Comparison of ENCODE assay signal across 14 cellular contexts in genomic region chr2:6362671-6363450, GRCh38.
DNase-seq lines count a peak whose midpoint lies in the region; ATAC-seq, FAIRE-seq and TF ChIP-seq lines count a peak whose summit lies in the region.
"Had no signal": no experiment of that assay in that cellular context is flagged by ENCODE, and none has a peak within 500 bp of the region (broad histone marks: within the 10 kb centered on the region; RNA-seq: fewer than 3 reads in every experiment).

No MANE protein-coding gene starts in this region.

- no peaks in the 10 kb centered on the region for H3K36me3 ChIP-seq in OCI-LY7 (ENCODE audit: insufficient read depth, low read length)
- H3K36me3 ChIP-seq in GM12878 (ENCODE audit: control insufficient read depth in 2 of 2, insufficient read depth in 2 of 2, low read length in 1 of 2), result no peaks in the 10 kb centered on the region
- H3K36me3 ChIP-seq: BLaER1 treated with 17β-estradiol and CSF1 and Interleukin-3, amounts not matched to agents 10 nM and 100 nM had no signal

- H3K4me1 ChIP-seq in OCI-LY7 (ENCODE audit: insufficient read depth, low read length, poor library complexity, severe bottlenecking) (no peaks in the 10 kb centered on the region), GM12878 (ENCODE audit: control insufficient read depth, insufficient read depth, low read length) (peaks cover 15% of the 10 kb centered on the region)
- H3K4me1 ChIP-seq: Caco-2 had no signal

- 45% methylated on average over 11 of the region's 11 CpGs for WGBS in GM12878 (ENCODE audit: insufficient coverage, insufficient replicate concordance, low lambda C conversion rate, missing lambda C conversion rate)

- intact Hi-C loops in OCI-LY7 (cut with micrococcal nuclease; ENCODE audit: unreplicated experiment) (no loop called here), GM12878 (cut with micrococcal nuclease; ENCODE audit: unreplicated experiment) (no loop called here)
- intact Hi-C loops in CD4-positive, alpha-beta T cell (cut with DNase I, micrococcal nuclease), result no loop called here

- H3K9me3 ChIP-seq in OCI-LY7 (ENCODE audit: low read length) (no peaks in the 10 kb centered on the region), GM12878 (replicated peaks; ENCODE audit: control insufficient read depth, insufficient read depth, low read length) (no peaks in the 10 kb centered on the region)
- H3K9me3 ChIP-seq in CD4-positive, alpha-beta T cell (ENCODE audit: control insufficient read depth, low read length), result no peaks in the 10 kb centered on the region
- H3K9me3 ChIP-seq: BLaER1 treated with 17β-estradiol and CSF1 and Interleukin-3, amounts not matched to agents 10 nM and 100 nM had no signal

- H3K9me2 ChIP-seq in OCI-LY7 (ENCODE audit: insufficient read depth, low read length), result no peaks in the 10 kb centered on the region

- no peak for TF ChIP-seq POLR2A in GM12878 (IDR thresholded peaks at IDR 0.05; ENCODE audit: low read depth, low read length)

- TF ChIP-seq CTCF in OCI-LY7 (conservative IDR thresholded peaks at IDR 0.05; ENCODE audit: low read length) (no peak), GM12878 (IDR thresholded peaks at IDR 0.05 in 2 of 3, conservative IDR thresholded peaks at IDR 0.05 in 1 of 3; ENCODE audit: control insufficient read depth in 2 of 3, extremely low read depth in 1 of 3, insufficient read depth in 1 of 3, low read depth in 3 of 3, low read length in 3 of 3) (no peak)
- no peak for TF ChIP-seq CTCF in CD4-positive, alpha-beta T cell (IDR thresholded peaks at IDR 0.05)

- POLR2A ChIA-PET in OCI-LY7 (lab: Charles Lee), result interaction anchor here (0.6 to 1.2 kb wide), 2 partner anchors 13 to 294 kb away, joined by 3 to 7 read pairs; no protein-coding TSS in a partner anchor
- POLR2A ChIA-PET in GM12878 (lab: Charles Lee), result no interaction called here
- POLR2A ChIA-PET in CD4-positive, alpha-beta T cell (lab: Charles Lee), result no interaction called here
- POLR2A ChIA-PET in activated CD4-positive, alpha-beta memory T cell treated with anti-CD3 and anti-CD28 coated beads, Interleukin-2, amount 10 ng/mL, durations not matched to agents 7 days and 5 days (lab: Charles Lee), result no interaction called here

- no peak for TF ChIP-seq RAD21 in GM12878 (IDR thresholded peaks at IDR 0.05; ENCODE audit: insufficient read depth, low read depth, low read length)

- no peaks in the 10 kb centered on the region for H3K36me3 Mint-ChIP-seq in CD4-positive, alpha-beta T cell (ENCODE audit: low read depth)
- no peaks in the 10 kb centered on the region for H3K36me3 Mint-ChIP-seq in activated CD4-positive, alpha-beta memory T cell treated with anti-CD3 and anti-CD28 coated beads, Interleukin-2, amount 10 ng/mL, durations not matched to agents 7 days and 5 days (ENCODE audit: low read depth)
- H3K36me3 Mint-ChIP-seq: CD8-positive, alpha-beta memory T cell had no signal

- no peak for DNase-seq in OCI-LY7 (ENCODE audit: low spot score)
- no peak for DNase-seq in GM12878 (ENCODE audit: low read depth, low spot score)
- no peak for DNase-seq in CD4-positive, alpha-beta T cell
- DNase-seq in activated CD4-positive, alpha-beta memory T cell treated with anti-CD3 and anti-CD28 coated beads, Interleukin-2, amount 10 ng/mL, durations not matched to agents 7 days and 5 days, result no peak
- DNase-seq: Caco-2; CD8-positive, alpha-beta memory T cell; H9 had no signal

- peak; percentile 41 for FAIRE-seq in GM12878 (lab: Jason Lieb, UNC)
- FAIRE-seq: D721Med, G401.6, H1 had no signal

- H3K27me3 Mint-ChIP-seq in CD4-positive, alpha-beta T cell, result no peaks in the 10 kb centered on the region
- no peaks in the 10 kb centered on the region for H3K27me3 Mint-ChIP-seq in activated CD4-positive, alpha-beta memory T cell treated with anti-CD3 and anti-CD28 coated beads, Interleukin-2, amount 10 ng/mL, durations not matched to agents 7 days and 5 days
- H3K27me3 Mint-ChIP-seq: CD8-positive, alpha-beta memory T cell had no signal

- no peak overlapping the region for H3K4me3 Mint-ChIP-seq in CD4-positive, alpha-beta T cell
- H3K4me3 Mint-ChIP-seq in activated CD4-positive, alpha-beta memory T cell treated with anti-CD3 and anti-CD28 coated beads, Interleukin-2, amount 10 ng/mL, durations not matched to agents 7 days and 5 days, result no peak overlapping the region
- H3K4me3 Mint-ChIP-seq: B cell; CD8-positive, alpha-beta memory T cell; H9 had no signal

- no peak for TF ChIP-seq EP300 in GM12878 (IDR thresholded peaks at IDR 0.05; ENCODE audit: borderline replicate concordance in 1 of 2, control insufficient read depth in 1 of 2, low read depth in 2 of 2, low read length in 2 of 2)

- no peak overlapping the region for H3K4me3 ChIP-seq in OCI-LY7 (ENCODE audit: low read depth, low read length, poor library complexity, severe bottlenecking)
- H3K4me3 ChIP-seq in GM12878, result no peak overlapping the region
- H3K4me3 ChIP-seq: BLaER1 treated with 17β-estradiol and CSF1 and Interleukin-3, amounts not matched to agents 10 nM and 100 nM had no signal

- no peaks in the 10 kb centered on the region for H3K27me3 ChIP-seq in GM12878 (replicated peaks in 1 of 2; ENCODE audit: control insufficient read depth in 2 of 2, insufficient read depth in 2 of 2, low read length in 1 of 2)
- no peaks in the 10 kb centered on the region for H3K27me3 ChIP-seq in CD4-positive, alpha-beta T cell (ENCODE audit: control insufficient read depth, insufficient read depth, low read length)
- H3K27me3 ChIP-seq: BLaER1 treated with 17β-estradiol and CSF1 and Interleukin-3, amounts not matched to agents 10 nM and 100 nM had no signal

- no peaks in the 10 kb centered on the region for H3K4me1 Mint-ChIP-seq in CD4-positive, alpha-beta T cell (ENCODE audit: low read depth)
- no peaks in the 10 kb centered on the region for H3K4me1 Mint-ChIP-seq in activated CD4-positive, alpha-beta memory T cell treated with anti-CD3 and anti-CD28 coated beads, Interleukin-2, amount 10 ng/mL, durations not matched to agents 7 days and 5 days
- H3K4me1 Mint-ChIP-seq: CD8-positive, alpha-beta memory T cell; H9 had no signal

- BruUV-seq in OCI-LY7 (replicated peaks; lab: Mats Ljungman, UMichigan), result no TSS peak
- no TSS peak for BruUV-seq in GM12878 (replicated peaks; lab: Mats Ljungman, UMichigan)

- H2AFZ ChIP-seq in OCI-LY7 (ENCODE audit: low read length), result peak overlapping the region; percentile 3; the same call in 1 of the 2 replicates
- peak overlapping the region; percentile 46 for H2AFZ ChIP-seq in GM12878 (ENCODE audit: control insufficient read depth, low read depth, low read length)

- H3K27ac ChIP-seq in OCI-LY7 (ENCODE audit: low read depth, low read length, poor library complexity, severe bottlenecking), result no peak overlapping the region
- H3K27ac ChIP-seq in GM12878 (ENCODE audit: control insufficient read depth, insufficient read depth), result no peak overlapping the region; the same call in 1 of the 2 replicates
- no peak overlapping the region for H3K27ac ChIP-seq in CD4-positive, alpha-beta T cell (ENCODE audit: low read depth, low read length)
- H3K27ac ChIP-seq: BLaER1 treated with 17β-estradiol and CSF1 and Interleukin-3, amounts not matched to agents 10 nM and 100 nM had no signal

- RAD21 ChIA-PET in GM12878 (lab: Charles Lee; ENCODE audit: unreplicated experiment), result no interaction called here

- H3K79me2 ChIP-seq in OCI-LY7 (ENCODE audit: insufficient read depth, low read depth, low read length) (no peaks in the 10 kb centered on the region), GM12878 (ENCODE audit: control insufficient read depth, insufficient read depth, low read length) (no peaks in the 10 kb centered on the region)

- no peak overlapping the region for H3K4me2 ChIP-seq in OCI-LY7 (ENCODE audit: low read length)
- no peak overlapping the region; the same call in 1 of the 2 replicates for H3K4me2 ChIP-seq in GM12878 (ENCODE audit: control insufficient read depth, insufficient read depth)

- H4K20me1 ChIP-seq in OCI-LY7 (ENCODE audit: insufficient read depth, low read length), result no peaks in the 10 kb centered on the region
- H4K20me1 ChIP-seq in GM12878 (ENCODE audit: control insufficient read depth, insufficient read depth), result no peaks in the 10 kb centered on the region
- H4K20me1 ChIP-seq: BLaER1 treated with 17β-estradiol and CSF1 and Interleukin-3, amounts not matched to agents 10 nM and 100 nM had no signal

- SMC1A ChIA-PET in GM12878 (lab: Charles Lee; ENCODE audit: uncharacterized antibody, unreplicated experiment), result interaction anchor here (0.9 to 1.9 kb wide), 3 partner anchors 11 to 54 kb away, joined by 3 to 7 read pairs (median 3); no protein-coding TSS in a partner anchor

- H3K9ac ChIP-seq in GM12878 (ENCODE audit: control insufficient read depth, insufficient read depth, low read length), result no peak overlapping the region
- H3K9ac ChIP-seq: BLaER1 treated with 17β-estradiol and CSF1 and Interleukin-3, amounts not matched to agents 10 nM and 100 nM had no signal

- peak; percentile 57 for ATAC-seq in HG02885 (IDR thresholded peaks at IDR 0.05; ENCODE audit: poor library complexity, unreplicated experiment)
- ATAC-seq in GM12878, result peak; percentile 53
- no peak for ATAC-seq in GM21423 (IDR thresholded peaks at IDR 0.05; ENCODE audit: unreplicated experiment)
- no peak for ATAC-seq in CD4-positive, alpha-beta T cell (ENCODE audit: poor library complexity)

- in situ Hi-C loops in GM12878 (cut with MboI), result no loop called here

- peaks cover 2% of the 10 kb centered on the region for H3K9me3 Mint-ChIP-seq in CD4-positive, alpha-beta T cell
- H3K9me3 Mint-ChIP-seq in activated CD4-positive, alpha-beta memory T cell treated with anti-CD3 and anti-CD28 coated beads, Interleukin-2, amount 10 ng/mL, durations not matched to agents 7 days and 5 days, result no peaks in the 10 kb centered on the region
- H3K9me3 Mint-ChIP-seq: H9 had no signal

- H3K27ac Mint-ChIP-seq in CD4-positive, alpha-beta T cell, result no peak overlapping the region
- H3K27ac Mint-ChIP-seq in activated CD4-positive, alpha-beta memory T cell treated with anti-CD3 and anti-CD28 coated beads, Interleukin-2, amount 10 ng/mL, durations not matched to agents 7 days and 5 days, result no peak overlapping the region
- H3K27ac Mint-ChIP-seq: B cell; CD8-positive, alpha-beta memory T cell; H9 had no signal

- CTCF ChIA-PET in OCI-LY7 (lab: Charles Lee; ENCODE audit: unreplicated experiment) (no interaction called here), GM12878 (lab: Yijun Ruan, JAX) (interaction anchor here (1.6 kb wide), 1 partner anchor 8 kb away, joined by 7 read pairs; no protein-coding TSS in a partner anchor)
- CTCF ChIA-PET in CD4-positive, alpha-beta T cell (lab: Charles Lee), result no interaction called here
- CTCF ChIA-PET in activated CD4-positive, alpha-beta memory T cell treated with anti-CD3 and anti-CD28 coated beads, Interleukin-2, amount 10 ng/mL, durations not matched to agents 7 days and 5 days (lab: Charles Lee), result no interaction called here

TF ChIP-seq in GM12878, 131 proteins besides CTCF, POLR2A, EP300 and RAD21:
- no peak for TF ChIP-seq EGR1 (IDR thresholded peaks at IDR 0.05; ENCODE audit: borderline replicate concordance in 1 of 2, low read depth in 2 of 2, low read length in 2 of 2)
- 0 out of 2 replicates have a peak, but pooled peaks have one; percentile 18 for TF ChIP-seq YY1 (IDR thresholded peaks at IDR 0.05; ENCODE audit: low read depth, low read length)

Comparison
In these comparisons a context has a peak if more than half of its experiments do, and no peak if none do; other contexts are left out.
1. ATAC-seq: peak in HG02885 (single experiment) and GM12878 (single experiment); none in GM21423 (single experiment) and CD4-positive, alpha-beta T cell (single experiment).